ENCODE assay signal across 7 cellular contexts in the genomic region with DNA sequence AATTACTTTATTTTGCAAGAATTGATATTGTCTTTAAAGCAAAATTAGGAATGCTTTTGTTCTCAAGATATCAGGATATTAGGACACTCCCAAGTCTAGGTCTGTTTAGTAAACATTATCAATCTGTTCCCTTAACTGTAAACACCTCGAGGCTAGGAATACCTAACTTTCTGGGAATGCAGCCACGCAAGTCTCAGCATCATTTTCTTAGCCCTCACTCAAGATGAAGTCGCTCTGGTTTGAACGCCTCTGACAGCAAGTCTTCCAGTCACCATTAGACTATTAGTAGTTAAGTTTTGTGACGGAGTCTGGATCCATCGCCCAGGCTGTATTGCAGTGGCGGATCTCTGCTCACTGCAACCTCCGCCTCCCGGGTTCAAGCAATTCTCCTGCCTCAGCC.
"Had no signal": no experiment of that assay in that cellular context is flagged by ENCODE, and none has a peak within 500 bp of the region (broad histone marks: within the 10 kb centered on the region; RNA-seq: fewer than 3 reads in every experiment).

No MANE protein-coding gene starts in this region.

- H3K9me3 Mint-ChIP-seq: H9, IgD-negative memory B cell had no signal

- ATAC-seq: HepG2 had no signal

- H3K9ac ChIP-seq: GM23248 had no signal

- H3K4me3 ChIP-seq: GM23248 had no signal

- DNase-seq: GM23248, H9, HCEC 1CT, KBM-7 had no signal

- H3K27me3 Mint-ChIP-seq: IgD-negative memory B cell had no signal

- H2AFZ ChIP-seq: GM23248 had no signal

- H3K36me3 Mint-ChIP-seq: IgD-negative memory B cell had no signal

- H3K27ac ChIP-seq: GM23248, HL-60 had no signal

- H3K4me1 Mint-ChIP-seq: H9, IgD-negative memory B cell had no signal

- H3K27ac Mint-ChIP-seq: H9, IgD-negative memory B cell had no signal

- H3K4me3 Mint-ChIP-seq: H9 had no signal
